In genomic region chr10:13848530-13849425, GRCh38 we compare ENCODE assay signal across 15 cellular contexts.
DNase-seq lines count a peak whose midpoint lies in the region; ATAC-seq and TF ChIP-seq lines count a peak whose summit lies in the region.
"Had no signal": no experiment of that assay in that cellular context is flagged by ENCODE, and none has a peak within 500 bp of the region (broad histone marks: within the 10 kb centered on the region; RNA-seq: fewer than 3 reads in every experiment).

No MANE protein-coding gene starts in this region.

- intact Hi-C loops in sigmoid colon (cut with DNase I) = no loop called here

- TF ChIP-seq CTCF in endodermal cell (conservative IDR thresholded peaks at IDR 0.05) (no peak), sigmoid colon (IDR thresholded peaks at IDR 0.05) (no peak)

- no peaks in the 10 kb centered on the region for H3K36me3 ChIP-seq in endodermal cell (ENCODE audit: control insufficient read depth, insufficient read depth, low read length)
- no peaks in the 10 kb centered on the region for H3K36me3 ChIP-seq in sigmoid colon
- H3K36me3 ChIP-seq: SJCRH30 had no signal

- TF ChIP-seq POLR2A in sigmoid colon (IDR thresholded peaks at IDR 0.05) = no peak

- H3K27me3 ChIP-seq in endodermal cell (ENCODE audit: control insufficient read depth, insufficient read depth, low read length, poor library complexity, severe bottlenecking) = no peaks in the 10 kb centered on the region
- H3K27me3 ChIP-seq in sigmoid colon = no peaks in the 10 kb centered on the region
- H3K27me3 ChIP-seq: SJCRH30 had no signal

- no peaks in the 10 kb centered on the region for H3K36me3 Mint-ChIP-seq in endodermal cell (ENCODE audit: low read depth)
- H3K36me3 Mint-ChIP-seq in activated CD8-positive, alpha-beta T cell treated with anti-CD3 and anti-CD28 coated beads, Interleukin-2, amount 10 ng/mL, durations not matched to agents 7 days and 5 days (ENCODE audit: low read depth) = no peaks in the 10 kb centered on the region

- H3K4me3 ChIP-seq in endodermal cell (ENCODE audit: low read length) (no peak overlapping the region), sigmoid colon (no peak overlapping the region)
- H3K4me3 ChIP-seq: SJCRH30 had no signal

- H3K9ac ChIP-seq in endodermal cell (ENCODE audit: extremely low read depth, low read length, poor library complexity, severe bottlenecking) = no peak overlapping the region

- H3K4me1 ChIP-seq in endodermal cell (ENCODE audit: control insufficient read depth, insufficient read depth, low read length) = no peaks in the 10 kb centered on the region
- H3K4me1 ChIP-seq in sigmoid colon = peaks cover 0 to 18% (median 2%) of the 10 kb centered on the region in 4 donors
- H3K4me1 ChIP-seq: SJCRH30 had no signal

- H3K4me3 Mint-ChIP-seq in endodermal cell = no peak overlapping the region
- no peak overlapping the region for H3K4me3 Mint-ChIP-seq in activated CD8-positive, alpha-beta T cell treated with anti-CD3 and anti-CD28 coated beads, Interleukin-2, amount 10 ng/mL, durations not matched to agents 7 days and 5 days

- no peak overlapping the region for H3K27ac Mint-ChIP-seq in endodermal cell
- H3K27ac Mint-ChIP-seq in activated CD8-positive, alpha-beta T cell treated with anti-CD3 and anti-CD28 coated beads, Interleukin-2, amount 10 ng/mL, durations not matched to agents 7 days and 5 days = no peak overlapping the region

- H3K27me3 Mint-ChIP-seq in endodermal cell (ENCODE audit: insufficient read depth) = no peaks in the 10 kb centered on the region
- peaks cover 25% of the 10 kb centered on the region for H3K27me3 Mint-ChIP-seq in activated CD8-positive, alpha-beta T cell treated with anti-CD3 and anti-CD28 coated beads, Interleukin-2, amount 10 ng/mL, durations not matched to agents 7 days and 5 days (ENCODE audit: low read depth)

- TF ChIP-seq EP300 in sigmoid colon (IDR thresholded peaks at IDR 0.05) = no peak

- CTCF ChIA-PET in activated CD8-positive, alpha-beta T cell treated with anti-CD3 and anti-CD28 coated beads, Interleukin-2, amount 10 ng/mL, durations not matched to agents 7 days and 5 days (lab: Charles Lee) = no interaction called here

- H3K9me3 ChIP-seq in endodermal cell (ENCODE audit: control insufficient read depth, low read length) (no peaks in the 10 kb centered on the region), sigmoid colon (no peaks in the 10 kb centered on the region)
- H3K9me3 ChIP-seq: SJCRH30 had no signal

- POLR2A ChIA-PET in activated CD8-positive, alpha-beta T cell treated with anti-CD3 and anti-CD28 coated beads, Interleukin-2, amount 10 ng/mL, durations not matched to agents 7 days and 5 days (lab: Charles Lee) = no interaction called here

- WGBS in endodermal cell (ENCODE audit: insufficient coverage in 1 of 2, insufficient read length in 1 of 2), 2 experiments = 88 to 90% methylated on average over 5 to 14 of the region's 15 CpGs
- 86% methylated on average over 15 of the region's 15 CpGs for WGBS in sigmoid colon, 2 donors

- DNase-seq in NCI-H1694 (lab: John Stamatoyannopoulos, UW) (peak; percentile 71), NCI-H69 (lab: John Stamatoyannopoulos, UW) (peak; percentile 39), endodermal cell (no peak), sigmoid colon (peak; percentile 41), occipital lobe (lab: John Stamatoyannopoulos, UW) (no peak), HT-29 (ENCODE audit: low spot score) (no peak)
- DNase-seq in activated CD8-positive, alpha-beta T cell treated with anti-CD3 and anti-CD28 coated beads, Interleukin-2, amount 10 ng/mL, durations not matched to agents 7 days and 5 days = no peak
- DNase-seq: HCEC 1CT, NCI-H1105 treated with DMSO at 0.1 percent for 48 hours, NCI-H2029, NCI-H2227 treated with DMSO at 0.1 percent for 48 hours, NCI-H526 treated with DMSO at 0.1 percent for 48 hours, SJCRH30, SW 1271 had no signal

- no peaks in the 10 kb centered on the region for H3K9me3 Mint-ChIP-seq in endodermal cell
- no peaks in the 10 kb centered on the region for H3K9me3 Mint-ChIP-seq in activated CD8-positive, alpha-beta T cell treated with anti-CD3 and anti-CD28 coated beads, Interleukin-2, amount 10 ng/mL, durations not matched to agents 7 days and 5 days (ENCODE audit: insufficient read depth)

- ATAC-seq in activated CD8-positive, alpha-beta T cell treated with anti-CD3 and anti-CD28 coated beads, Interleukin-2, amount 10 ng/mL, durations not matched to agents 7 days and 5 days = no peak

- peaks cover 9% of the 10 kb centered on the region for H3K4me1 Mint-ChIP-seq in endodermal cell
- peaks cover 5% of the 10 kb centered on the region for H3K4me1 Mint-ChIP-seq in activated CD8-positive, alpha-beta T cell treated with anti-CD3 and anti-CD28 coated beads, Interleukin-2, amount 10 ng/mL, durations not matched to agents 7 days and 5 days (ENCODE audit: low read depth)

- H3K27ac ChIP-seq in endodermal cell (ENCODE audit: low read depth, low read length) (peak overlapping the region; percentile 77), sigmoid colon (no peak overlapping the region)
- H3K27ac ChIP-seq: HL-60, SJCRH30 had no signal

Comparison
In these comparisons a context has a peak if more than half of its experiments do, and no peak if none do; other contexts are left out.
1. DNase-seq: peak in NCI-H1694 (single experiment), NCI-H69 (single experiment) and sigmoid colon (single experiment); none in endodermal cell (single experiment), occipital lobe (single experiment), HT-29 (single experiment) and activated CD8-positive, alpha-beta T cell treated with anti-CD3 and anti-CD28 coated beads, Interleukin-2, amount 10 ng/mL, durations not matched to agents 7 days and 5 days (single experiment).